ENCODE assay signal across 9 cellular contexts in genomic region chr1:231357831-231358354, GRCh38. TPM values are rescaled to one million over a fixed set of nuclear protein-coding genes. Genes with fewer than 3 reads are reported as not detected.
DNase-seq lines count a peak whose midpoint lies in the region; ATAC-seq and TF ChIP-seq lines count a peak whose summit lies in the region.
"Had no signal": no experiment of that assay in that cellular context is flagged by ENCODE, and none has a peak within 500 bp of the region (broad histone marks: within the 10 kb centered on the region; RNA-seq: fewer than 3 reads in every experiment).

No MANE protein-coding gene starts in this region.

- no peaks in the 10 kb centered on the region for H3K4me1 ChIP-seq in neural progenitor cell

- H3K36me3 ChIP-seq in neural progenitor cell = no peaks in the 10 kb centered on the region

- TF ChIP-seq CTCF in fibroblast of the aortic adventitia (IDR thresholded peaks at IDR 0.05; ENCODE audit: insufficient read depth, low read length) (peak; percentile 72), neural progenitor cell (IDR thresholded peaks at IDR 0.05) (peak; percentile 86)

- H3K36me3 Mint-ChIP-seq in activated CD4-positive, alpha-beta T cell treated with anti-CD3 and anti-CD28 coated beads, Interleukin-2, amount 10 ng/mL, durations not matched to agents 7 days and 5 days (ENCODE audit: low read depth) = peaks cover 15% of the 10 kb centered on the region
- peaks cover 13% of the 10 kb centered on the region for H3K36me3 Mint-ChIP-seq in neural progenitor cell

- H3K4me1 Mint-ChIP-seq in activated CD4-positive, alpha-beta T cell treated with anti-CD3 and anti-CD28 coated beads, Interleukin-2, amount 10 ng/mL, durations not matched to agents 7 days and 5 days = peaks cover 10% of the 10 kb centered on the region
- no peaks in the 10 kb centered on the region for H3K4me1 Mint-ChIP-seq in neural progenitor cell

- no peak overlapping the region for H3K4me3 Mint-ChIP-seq in activated CD4-positive, alpha-beta T cell treated with anti-CD3 and anti-CD28 coated beads, Interleukin-2, amount 10 ng/mL, durations not matched to agents 7 days and 5 days
- H3K4me3 Mint-ChIP-seq in neural progenitor cell = no peak overlapping the region
- H3K4me3 Mint-ChIP-seq: activated naive CD8-positive, alpha-beta T cell had no signal

- POLR2A ChIA-PET in activated CD4-positive, alpha-beta T cell treated with anti-CD3 and anti-CD28 coated beads, Interleukin-2, amount 10 ng/mL, durations not matched to agents 7 days and 5 days (lab: Charles Lee) = no interaction called here

- H3K4me2 ChIP-seq in neural progenitor cell = no peak overlapping the region

- peaks cover 5% of the 10 kb centered on the region for H3F3A ChIP-seq in neural progenitor cell (ENCODE audit: low read depth)

- no peak overlapping the region for H3K27ac ChIP-seq in neural progenitor cell

- H3K27ac Mint-ChIP-seq in activated CD4-positive, alpha-beta T cell treated with anti-CD3 and anti-CD28 coated beads, Interleukin-2, amount 10 ng/mL, durations not matched to agents 7 days and 5 days = peak overlapping the region; percentile 42
- no peak overlapping the region for H3K27ac Mint-ChIP-seq in neural progenitor cell
- H3K27ac Mint-ChIP-seq: activated naive CD8-positive, alpha-beta T cell had no signal

- CTCF ChIA-PET in activated CD4-positive, alpha-beta T cell treated with anti-CD3 and anti-CD28 coated beads, Interleukin-2, amount 10 ng/mL, durations not matched to agents 7 days and 5 days (lab: Charles Lee) = interaction anchor here (0.6 to 2.1 kb wide), 7 partner anchors 12 to 264 kb away, joined by 3 to 10 read pairs (median 4); no protein-coding TSS in a partner anchor

- H3K9me3 ChIP-seq in neural progenitor cell (ENCODE audit: low read depth) = no peaks in the 10 kb centered on the region

- H3K79me2 ChIP-seq in neural progenitor cell (ENCODE audit: low read depth) = no peaks in the 10 kb centered on the region

- H3K4me3 ChIP-seq in fibroblast of the aortic adventitia (ENCODE audit: low read depth, low read length) (no peak overlapping the region), neural progenitor cell (no peak overlapping the region)

- intact Hi-C loops in posterior vena cava (cut with DNase I) = loop anchor here (10.0 kb wide), 2 partner anchors 167 to 247 kb away; partner anchors contain the start of gene TSNAX (in 1 of the 2)

- ATAC-seq in GM19397 (IDR thresholded peaks at IDR 0.05; ENCODE audit: unreplicated experiment) (peak; percentile 58), HG03442 (IDR thresholded peaks at IDR 0.05; ENCODE audit: unreplicated experiment) (peak; percentile 88)

- no peaks in the 10 kb centered on the region for H4K20me1 ChIP-seq in neural progenitor cell (ENCODE audit: low read depth)

- no peaks in the 10 kb centered on the region for H3K27me3 ChIP-seq in neural progenitor cell

- H3K27me3 Mint-ChIP-seq in activated CD4-positive, alpha-beta T cell treated with anti-CD3 and anti-CD28 coated beads, Interleukin-2, amount 10 ng/mL, durations not matched to agents 7 days and 5 days = no peaks in the 10 kb centered on the region
- no peaks in the 10 kb centered on the region for H3K27me3 Mint-ChIP-seq in neural progenitor cell (ENCODE audit: insufficient read depth, low read depth)
- H3K27me3 Mint-ChIP-seq: activated naive CD8-positive, alpha-beta T cell had no signal

- no peak overlapping the region for H3K9ac ChIP-seq in neural progenitor cell

- H3K9me3 Mint-ChIP-seq in activated CD4-positive, alpha-beta T cell treated with anti-CD3 and anti-CD28 coated beads, Interleukin-2, amount 10 ng/mL, durations not matched to agents 7 days and 5 days = no peaks in the 10 kb centered on the region
- no peaks in the 10 kb centered on the region for H3K9me3 Mint-ChIP-seq in neural progenitor cell

- no peak overlapping the region for H2AFZ ChIP-seq in neural progenitor cell (replicated peaks)

- DNase-seq in DMS79 treated with DMSO at 0.1 percent for 48 hours (lab: John Stamatoyannopoulos, UW) = peak; percentile 72
- DNase-seq in NCI-H345 treated with DMSO at 0.1 percent for 48 hours (lab: John Stamatoyannopoulos, UW; ENCODE audit: unreplicated experiment) = peak; percentile 78
- DNase-seq in activated CD4-positive, alpha-beta T cell treated with anti-CD3 and anti-CD28 coated beads, Interleukin-2, amount 10 ng/mL, durations not matched to agents 7 days and 5 days = peak; percentile 56
- DNase-seq in fibroblast of the aortic adventitia (ENCODE audit: low read depth) = peak; percentile 85
- DNase-seq in neural progenitor cell (ENCODE audit: low spot score) = peak; percentile 73
- DNase-seq in posterior vena cava (ENCODE audit: low spot score) = no peak

RNA-seq across cellular contexts. Expression of gene SPRTN, which starts 19.8 kb away (rescaled TPM):
- total RNA-seq in activated CD4-positive, alpha-beta T cell treated with anti-CD3 and anti-CD28 coated beads, Interleukin-2, amount 10 ng/mL, durations not matched to agents 7 days and 5 days = 10 to 100 TPM; 12.5 to 19.0 TPM
- total RNA-seq in fibroblast of the aortic adventitia (ENCODE audit: low replicate concordance) = 17.2 and 33.6 TPM in 2 replicates
- 18.7 and 21.5 TPM in 2 replicates for total RNA-seq in neural progenitor cell (ENCODE audit: low replicate concordance)
- 1 to 10 TPM; 6.0 to 9.6 TPM for total RNA-seq in posterior vena cava

RNA-seq across cellular contexts. Expression of gene EXOC8, which starts 20.2 kb away (rescaled TPM):
- total RNA-seq in activated CD4-positive, alpha-beta T cell treated with anti-CD3 and anti-CD28 coated beads, Interleukin-2, amount 10 ng/mL, durations not matched to agents 7 days and 5 days = 10 to 100 TPM; 20.6 to 21.9 TPM
- total RNA-seq in fibroblast of the aortic adventitia (ENCODE audit: low replicate concordance) (18.6 and 19.3 TPM in 2 replicates), neural progenitor cell (ENCODE audit: low replicate concordance) (10.3 and 11.8 TPM in 2 replicates), posterior vena cava (10 to 100 TPM; 12.5 to 15.7 TPM)
